ENCODE assay signal across 8 cellular contexts in genomic region chr1:145858937-145859490, GRCh38. TPM values are rescaled to one million over a fixed set of nuclear protein-coding genes. Genes with fewer than 3 reads are reported as not detected.
DNase-seq lines count a peak whose midpoint lies in the region; ATAC-seq, FAIRE-seq and TF ChIP-seq lines count a peak whose summit lies in the region.

Gene PIAS3, minus strand, starts transcription at chr1:145859081. Its CDS starts 91 bp downstream, at chr1:145858990.

- H3K27me3 ChIP-seq in BE2C (no peaks in the 10 kb centered on the region), colonic mucosa (no peaks in the 10 kb centered on the region)

- H3K9me3 ChIP-seq in BE2C (no peaks in the 10 kb centered on the region), colonic mucosa (no peaks in the 10 kb centered on the region)

- peaks cover 14% of the 10 kb centered on the region for H3K4me1 Mint-ChIP-seq in activated CD4-positive, alpha-beta T cell treated with anti-CD3 and anti-CD28 coated beads, Interleukin-2, amount 10 ng/mL, durations not matched to agents 24 days and 14 days

- H3K9me3 Mint-ChIP-seq in activated CD4-positive, alpha-beta T cell treated with anti-CD3 and anti-CD28 coated beads, Interleukin-2, amount 10 ng/mL, durations not matched to agents 24 days and 14 days = no peaks in the 10 kb centered on the region

- no peak for TF ChIP-seq CTCF in BE2C (IDR thresholded peaks at IDR 0.05; ENCODE audit: low read depth, low read length)
- no peak for TF ChIP-seq CTCF in colonic mucosa (IDR thresholded peaks at IDR 0.05)

- H3K27ac ChIP-seq in colonic mucosa = peak within 1 kb of the TSS; percentile 91

- no peaks in the 10 kb centered on the region for H3K4me1 ChIP-seq in BE2C
- peaks cover 5% of the 10 kb centered on the region for H3K4me1 ChIP-seq in colonic mucosa

- peak; percentile 98 for DNase-seq in BE2C
- peak; percentile 91 for DNase-seq in GM19239 (ENCODE audit: insufficient read length, low spot score)
- DNase-seq in NCI-H524 (lab: John Stamatoyannopoulos, UW) = peak; percentile 82 to 87
- peak; percentile 97 for DNase-seq in activated CD4-positive, alpha-beta T cell treated with anti-CD3 and anti-CD28 coated beads, Interleukin-2, amount 10 ng/mL, durations not matched to agents 24 days and 14 days
- peak; percentile 97 for DNase-seq in colonic mucosa
- peak; percentile 98 for DNase-seq in left kidney (ENCODE audit: low read depth, low spot score)
- peak; percentile 87 for DNase-seq in stimulated activated CD4-positive, alpha-beta T cell treated with anti-CD3 and anti-CD28 coated beads, Interleukin-1b, Interleukin-23, amount 100 ng/mL, for 48 hours

- ATAC-seq in HG03442 (IDR thresholded peaks at IDR 0.05; ENCODE audit: unreplicated experiment) = peak; percentile 80

- peak within 1 kb of the TSS; percentile 96 for H3K27ac Mint-ChIP-seq in activated CD4-positive, alpha-beta T cell treated with anti-CD3 and anti-CD28 coated beads, Interleukin-2, amount 10 ng/mL, durations not matched to agents 24 days and 14 days

- peaks cover 9% of the 10 kb centered on the region for H3K27me3 Mint-ChIP-seq in activated CD4-positive, alpha-beta T cell treated with anti-CD3 and anti-CD28 coated beads, Interleukin-2, amount 10 ng/mL, durations not matched to agents 24 days and 14 days

- H3K4me3 ChIP-seq in BE2C (ENCODE audit: low read depth, low read length) = peak within 1 kb of the TSS; percentile 99
- peak within 1 kb of the TSS; percentile 73 for H3K4me3 ChIP-seq in colonic mucosa

- H3K36me3 ChIP-seq in BE2C = no peaks in the 10 kb centered on the region; the same call in 1 of the 2 replicates
- H3K36me3 ChIP-seq in colonic mucosa = no peaks in the 10 kb centered on the region

- peak; percentile 89 for FAIRE-seq in GM19239 (lab: Jason Lieb, UNC)

- H3K4me3 Mint-ChIP-seq in activated CD4-positive, alpha-beta T cell treated with anti-CD3 and anti-CD28 coated beads, Interleukin-2, amount 10 ng/mL, durations not matched to agents 24 days and 14 days = peak within 1 kb of the TSS; percentile 96

- intact Hi-C loops in activated CD4-positive, alpha-beta T cell treated with anti-CD3 and anti-CD28 coated beads, Interleukin-2, amount 10 ng/mL, durations not matched to agents 24 days and 14 days (cut with micrococcal nuclease) = loop anchor here (1.0 to 2.0 kb wide), 8 partner anchors 13 to 176 kb away; partner anchors contain the start of genes ANKRD34A, ANKRD35, POLR3C and POLR3GL
- intact Hi-C loops in colonic mucosa (cut with DNase I) = no loop called here

- H3K36me3 Mint-ChIP-seq in activated CD4-positive, alpha-beta T cell treated with anti-CD3 and anti-CD28 coated beads, Interleukin-2, amount 10 ng/mL, durations not matched to agents 24 days and 14 days (ENCODE audit: low read depth) = peaks cover 14% of the 10 kb centered on the region

- H3K9ac ChIP-seq in colonic mucosa (ENCODE audit: low read depth in 2 of 2, low read length in 2 of 2) = peak within 1 kb of the TSS; percentile 82 to 98

RNA-seq across cellular contexts. Expression of gene PIAS3, which starts in this region (rescaled TPM):
- polyA plus RNA-seq in BE2C (2012; ENCODE audit: insufficient read depth, insufficient read length, low read depth) = 20.3 TPM
- total RNA-seq in activated CD4-positive, alpha-beta T cell treated with anti-CD3 and anti-CD28 coated beads, Interleukin-2, amount 10 ng/mL, durations not matched to agents 24 days and 14 days = 19.1 and 20.2 TPM in 2 replicates
- total RNA-seq in colonic mucosa = 10 to 100 TPM; 14.1 to 15.8 TPM

Comparison
In these comparisons a context has a peak if more than half of its experiments do, and no peak if none do; other contexts are left out.
1. Peak in every context shown above with its lines: DNase-seq, ATAC-seq, H3K4me3 ChIP-seq and H3K27ac ChIP-seq.